In genomic region chr5:132259061-132259851, GRCh38 we compare ENCODE assay signal across 1 cellular context.
TF ChIP-seq lines count a peak whose summit lies in the region.

No MANE protein-coding gene starts in this region.

TF ChIP-seq in IMR-90, 13 proteins besides CTCF, POLR2A, EP300 and RAD21 (continued from another document):
- TF ChIP-seq FOS (IDR thresholded peaks at IDR 0.05; ENCODE audit: low read depth, low read length) (peak; percentile 54), RFX5 (IDR thresholded peaks at IDR 0.05; ENCODE audit: low read depth, low read length) (no peak), ELK1 (IDR thresholded peaks at IDR 0.05; ENCODE audit: borderline replicate concordance, low read depth, low read length) (no peak), MXI1 (IDR thresholded peaks at IDR 0.05; ENCODE audit: borderline replicate concordance, low read depth, low read length) (peak; percentile 94), CHD1 (IDR thresholded peaks at IDR 0.05; ENCODE audit: low read depth, low read length) (peak; percentile 50; the same call in 1 of the 2 replicates)
